Comparison of ENCODE assay signal across 2 cellular contexts in genomic region chr16:8964462-8964861, GRCh38.
TF ChIP-seq lines count a peak whose summit lies in the region.

No MANE protein-coding gene starts in this region.

TF ChIP-seq in SK-N-SH, 30 proteins besides CTCF, POLR2A, EP300 and RAD21 (continued from another document):
- TF ChIP-seq JUND (IDR thresholded peaks at IDR 0.05) (no peak), USF1 (IDR thresholded peaks at IDR 0.05; ENCODE audit: borderline replicate concordance, low read depth) (no peak), TEAD4 (IDR thresholded peaks at IDR 0.05; ENCODE audit: borderline replicate concordance, insufficient read depth) (no peak), FOXJ3 (CRISPR knock-in tag; IDR thresholded peaks at IDR 0.05) (no peak), EZH2phosphoT487 (IDR thresholded peaks at IDR 0.05; ENCODE audit: borderline replicate concordance, low read depth) (no peak), MAX (IDR thresholded peaks at IDR 0.05; ENCODE audit: low read depth) (no peak), MXI1 (IDR thresholded peaks at IDR 0.05; ENCODE audit: low read depth, low read length) (no peak), GABPA (IDR thresholded peaks at IDR 0.05; ENCODE audit: low read depth) (no peak), FOSL2 (IDR thresholded peaks at IDR 0.05; ENCODE audit: borderline replicate concordance, low read depth) (no peak), PBX3 (IDR thresholded peaks at IDR 0.05) (no peak), NRF1 (IDR thresholded peaks at IDR 0.05; ENCODE audit: low read depth, low read length) (no peak), RFX5 (IDR thresholded peaks at IDR 0.05; ENCODE audit: low read length) (no peak), SMC3 (IDR thresholded peaks at IDR 0.05; ENCODE audit: low read depth, low read length) (no peak), USF2 (IDR thresholded peaks at IDR 0.05; ENCODE audit: borderline replicate concordance, low read depth, low read length) (no peak), ZBTB33 (IDR thresholded peaks at IDR 0.05; ENCODE audit: borderline replicate concordance, low read depth) (no peak), ELF1 (IDR thresholded peaks at IDR 0.05) (no peak), RXRA (IDR thresholded peaks at IDR 0.05; ENCODE audit: borderline replicate concordance, low read depth) (no peak), SIN3A (IDR thresholded peaks at IDR 0.05; ENCODE audit: borderline replicate concordance, low read depth, low read length) (no peak), CHD2 (IDR thresholded peaks at IDR 0.05; ENCODE audit: low read length, partially characterized antibody) (no peak)
TF ChIP-seq in SK-N-SH: peak in this region for 0.

TF ChIP-seq in SK-N-SH treated with all-trans-retinoic acid at 6 μM for 48 hours, 23 proteins besides CTCF, POLR2A, EP300 and RAD21 (continued from another document):
- no peak for TF ChIP-seq TSHZ2 (CRISPR knock-in tag; IDR thresholded peaks at IDR 0.05)
- no peak for TF ChIP-seq TOX (CRISPR knock-in tag; IDR thresholded peaks at IDR 0.05; ENCODE audit: borderline replicate concordance)
- TF ChIP-seq ZFP30 (CRISPR knock-in tag; IDR thresholded peaks at IDR 0.05): no peak
- no peak for TF ChIP-seq BACH2 (CRISPR knock-in tag; IDR thresholded peaks at IDR 0.05; ENCODE audit: borderline replicate concordance)
- no peak for TF ChIP-seq SNAI2 (CRISPR knock-in tag; IDR thresholded peaks at IDR 0.05)
- TF ChIP-seq ZNF70 (CRISPR knock-in tag; IDR thresholded peaks at IDR 0.05): no peak
- no peak for TF ChIP-seq PATZ1 (CRISPR knock-in tag; IDR thresholded peaks at IDR 0.05; ENCODE audit: borderline replicate concordance)
- no peak for TF ChIP-seq ISL1 (CRISPR knock-in tag; IDR thresholded peaks at IDR 0.05)
